Comparison of ENCODE assay signal across 8 cellular contexts in genomic region chr20:36572701-36573102, GRCh38. TPM values are rescaled to one million over a fixed set of nuclear protein-coding genes. Genes with fewer than 3 reads are reported as not detected.
DNase-seq lines count a peak whose midpoint lies in the region; ATAC-seq and TF ChIP-seq lines count a peak whose summit lies in the region.

No MANE protein-coding gene starts in this region.

- peak; percentile 18 for ATAC-seq in GM21423 (IDR thresholded peaks at IDR 0.05; ENCODE audit: unreplicated experiment)
- ATAC-seq in sciatic nerve, result peak; percentile 30
- ATAC-seq in HG03521 (IDR thresholded peaks at IDR 0.05; ENCODE audit: unreplicated experiment), result no peak
- ATAC-seq in GM18519 (IDR thresholded peaks at IDR 0.05; ENCODE audit: low FRiP score, unreplicated experiment), result no peak

- intact Hi-C loops in A673 (cut with micrococcal nuclease; ENCODE audit: unreplicated experiment), result loop anchor here (2.0 kb wide), 1 partner anchor 110 kb away; no protein-coding TSS in a partner anchor
- intact Hi-C loops in activated T-helper 2 cell treated with anti-CD3 and anti-CD28 coated beads, Interferon-gamma antibody, Interleukin-2, Interleukin-4, amounts not matched to agents 10 μg/mL and 5 μg/mL and 100 μg/mL, durations not matched to agents 14 hours and 24 hours and 36 hours (cut with micrococcal nuclease), result loop anchor here (1.0 to 2.0 kb wide), 5 partner anchors 16 to 161 kb away; partner anchors contain the start of gene RAB5IF
- intact Hi-C loops in sciatic nerve (cut with DNase I), result no loop called here

- no peaks in the 10 kb centered on the region for H3K27me3 ChIP-seq in A673 (replicated peaks; ENCODE audit: insufficient read depth, low read depth, low read length, poor library complexity)

- no peak for TF ChIP-seq POLR2A in NB4 (IDR thresholded peaks at IDR 0.05; ENCODE audit: extremely low read depth, insufficient read length)

- H3K4me1 ChIP-seq in A673 (ENCODE audit: insufficient read depth, low read length, poor library complexity, severe bottlenecking), result peaks cover 36% of the 10 kb centered on the region

- peak; percentile 52 for DNase-seq in A673 (ENCODE audit: low spot score)
- peak; percentile 77 for DNase-seq in NB4 (ENCODE audit: low read depth)
- DNase-seq in activated T-helper 2 cell treated with anti-CD3 and anti-CD28 coated beads, Interferon-gamma antibody, Interleukin-2, Interleukin-4, amounts not matched to agents 10 μg/mL and 5 μg/mL and 100 μg/mL, durations not matched to agents 14 hours and 24 hours and 36 hours (ENCODE audit: low spot score), result peak; percentile 56
- DNase-seq in foreskin melanocyte, result peak; percentile 21
- peak; percentile 61 for DNase-seq in sciatic nerve (ENCODE audit: low spot score)

- H3K27ac Mint-ChIP-seq in activated T-helper 2 cell treated with anti-CD3 and anti-CD28 coated beads, Interferon-gamma antibody, Interleukin-2, Interleukin-4, amounts not matched to agents 10 μg/mL and 5 μg/mL and 100 μg/mL, durations not matched to agents 14 hours and 24 hours and 36 hours, result peak overlapping the region; percentile 99

- H3K4me3 ChIP-seq in A673 (ENCODE audit: low read depth, low read length, poor library complexity, severe bottlenecking) (peak overlapping the region; percentile 95), NB4 (ENCODE audit: low read depth, low read length) (peak overlapping the region; percentile 59)

- POLR2A ChIA-PET in A673 (lab: Charles Lee; ENCODE audit: low non-redundant PET), result interaction anchor here (0.7 kb wide), 1 partner anchor 972 kb away, joined by 13 read pairs; no protein-coding TSS in a partner anchor

- H3K9me3 Mint-ChIP-seq in activated T-helper 2 cell treated with anti-CD3 and anti-CD28 coated beads, Interferon-gamma antibody, Interleukin-2, Interleukin-4, amounts not matched to agents 10 μg/mL and 5 μg/mL and 100 μg/mL, durations not matched to agents 14 hours and 24 hours and 36 hours, result no peaks in the 10 kb centered on the region

- TF ChIP-seq CTCF in A673 (conservative IDR thresholded peaks at IDR 0.05; ENCODE audit: low read depth, low read length) (no peak), NB4 (IDR thresholded peaks at IDR 0.05; ENCODE audit: low read depth, low read length) (no peak)

- H3K27ac ChIP-seq in A673 (ENCODE audit: low read depth, low read length, poor library complexity, severe bottlenecking), result peak overlapping the region; percentile 82

- peaks cover 34% of the 10 kb centered on the region for H3K4me1 Mint-ChIP-seq in activated T-helper 2 cell treated with anti-CD3 and anti-CD28 coated beads, Interferon-gamma antibody, Interleukin-2, Interleukin-4, amounts not matched to agents 10 μg/mL and 5 μg/mL and 100 μg/mL, durations not matched to agents 14 hours and 24 hours and 36 hours (ENCODE audit: low read depth)

- H3K4me3 Mint-ChIP-seq in activated T-helper 2 cell treated with anti-CD3 and anti-CD28 coated beads, Interferon-gamma antibody, Interleukin-2, Interleukin-4, amounts not matched to agents 10 μg/mL and 5 μg/mL and 100 μg/mL, durations not matched to agents 14 hours and 24 hours and 36 hours (ENCODE audit: low read depth), result peak overlapping the region; percentile 86

- TSS peak; percentile 83 for BruUV-seq in A673 (replicated peaks; lab: Mats Ljungman, UMichigan)

- peaks cover 24% of the 10 kb centered on the region for H3K36me3 Mint-ChIP-seq in activated T-helper 2 cell treated with anti-CD3 and anti-CD28 coated beads, Interferon-gamma antibody, Interleukin-2, Interleukin-4, amounts not matched to agents 10 μg/mL and 5 μg/mL and 100 μg/mL, durations not matched to agents 14 hours and 24 hours and 36 hours (ENCODE audit: low read depth)

- no peaks in the 10 kb centered on the region for H3K9me3 ChIP-seq in A673 (ENCODE audit: low read depth, low read length, poor library complexity, severe bottlenecking)

- CTCF ChIA-PET in A673 (lab: Charles Lee), result interaction anchor here (0.6 kb wide), 2 partner anchors 33 to 290 kb away, joined by 3 to 8 read pairs; partner anchors contain the start of gene RAB5IF

- no peaks in the 10 kb centered on the region for H3K27me3 Mint-ChIP-seq in activated T-helper 2 cell treated with anti-CD3 and anti-CD28 coated beads, Interferon-gamma antibody, Interleukin-2, Interleukin-4, amounts not matched to agents 10 μg/mL and 5 μg/mL and 100 μg/mL, durations not matched to agents 14 hours and 24 hours and 36 hours (ENCODE audit: low read depth)

- H3K36me3 ChIP-seq in A673 (ENCODE audit: insufficient read depth, low read length, poor library complexity, severe bottlenecking), result no peaks in the 10 kb centered on the region

RNA-seq across cellular contexts. Expression of gene TGIF2, which starts 0.7 kb away (rescaled TPM):
- total RNA-seq in A673 (2021) (54.9 and 59.0 TPM in 2 replicates), sciatic nerve (25.3 TPM)
- total RNA-seq in activated T-helper 2 cell treated with anti-CD3 and anti-CD28 coated beads, Interferon-gamma antibody, Interleukin-2, Interleukin-4, amounts not matched to agents 10 μg/mL and 5 μg/mL and 100 μg/mL, durations not matched to agents 14 hours and 24 hours and 36 hours, result 44.3 and 50.6 TPM in 2 replicates

RNA-seq across cellular contexts. Expression of gene MYL9, which starts 31.4 kb away (rescaled TPM):
- 0.11 TPM in 1 of 2 replicates, not detected in the other for total RNA-seq in A673 (2021)
- 4.0 and 4.2 TPM in 2 replicates for total RNA-seq in activated T-helper 2 cell treated with anti-CD3 and anti-CD28 coated beads, Interferon-gamma antibody, Interleukin-2, Interleukin-4, amounts not matched to agents 10 μg/mL and 5 μg/mL and 100 μg/mL, durations not matched to agents 14 hours and 24 hours and 36 hours
- total RNA-seq in sciatic nerve, result 709 TPM

RNA-seq across cellular contexts. Expression of gene RAB5IF, which starts 32.9 kb away (rescaled TPM):
- 124 and 150 TPM in 2 replicates for total RNA-seq in A673 (2021)
- 94.5 and 99.0 TPM in 2 replicates for total RNA-seq in activated T-helper 2 cell treated with anti-CD3 and anti-CD28 coated beads, Interferon-gamma antibody, Interleukin-2, Interleukin-4, amounts not matched to agents 10 μg/mL and 5 μg/mL and 100 μg/mL, durations not matched to agents 14 hours and 24 hours and 36 hours
- total RNA-seq in sciatic nerve, result 33.1 TPM

Comparison
In these comparisons a context has a peak if more than half of its experiments do, and no peak if none do; other contexts are left out.
1. DNase-seq: peak in every context shown above with its lines; median percentile 77 in NB4; 61 in sciatic nerve; 56 in activated T-helper 2 cell treated with anti-CD3 and anti-CD28 coated beads, Interferon-gamma antibody, Interleukin-2, Interleukin-4, amounts not matched to agents 10 μg/mL and 5 μg/mL and 100 μg/mL, durations not matched to agents 14 hours and 24 hours and 36 hours; 52 in A673; 21 in foreskin melanocyte.
2. ATAC-seq: peak in GM21423 (single experiment) and sciatic nerve (single experiment); none in HG03521 (single experiment) and GM18519 (single experiment).
3. RNA of gene MYL9, which starts 31.4 kb away (total RNA-seq): 709 TPM in sciatic nerve (single experiment); 4.0 to 4.2 TPM in activated T-helper 2 cell treated with anti-CD3 and anti-CD28 coated beads, Interferon-gamma antibody, Interleukin-2, Interleukin-4, amounts not matched to agents 10 μg/mL and 5 μg/mL and 100 μg/mL, durations not matched to agents 14 hours and 24 hours and 36 hours and 0.11 TPM in A673; every median in the first group is over 100 times any median in the second.